In the genomic region with DNA sequence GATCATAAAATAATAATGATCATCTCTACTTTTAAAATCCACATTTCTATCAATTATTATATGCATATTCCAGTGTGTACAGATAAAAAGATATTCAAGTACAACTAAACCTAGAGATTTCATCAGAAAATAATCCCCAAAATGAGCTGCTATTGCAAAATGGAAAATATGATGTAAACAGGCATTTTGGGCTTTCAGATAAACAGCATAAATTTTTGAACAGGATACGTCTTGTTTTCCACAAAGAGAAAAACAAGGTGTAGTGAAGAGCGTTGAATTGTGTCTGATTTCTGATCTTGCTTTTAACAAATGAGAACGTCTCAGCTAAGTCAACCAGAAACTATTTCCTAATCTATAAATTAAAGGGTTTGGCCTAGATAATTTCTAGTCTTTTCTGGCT, we compare ENCODE assay signal across 16 cellular contexts.
"Had no signal": no experiment of that assay in that cellular context is flagged by ENCODE, and none has a peak within 500 bp of the region (broad histone marks: within the 10 kb centered on the region; RNA-seq: fewer than 3 reads in every experiment).

No MANE protein-coding gene starts in this region.

- H3K9me3 ChIP-seq: heart left ventricle, lower lobe of right lung, right atrium auricular region, right lobe of liver, suprapubic skin, thoracic aorta, tibial artery, upper lobe of right lung had no signal

- H3K27ac ChIP-seq: heart left ventricle, lower lobe of right lung, right atrium auricular region, right lobe of liver, suprapubic skin, thoracic aorta, tibial artery, upper lobe of right lung had no signal

- H3K4me3 ChIP-seq: heart left ventricle, lower lobe of right lung, right atrium auricular region, right lobe of liver, suprapubic skin, thoracic aorta, tibial artery, upper lobe of right lung had no signal

- H3K27me3 ChIP-seq: heart left ventricle, right atrium auricular region, right lobe of liver, suprapubic skin, tibial artery, upper lobe of right lung had no signal

- ATAC-seq: heart left ventricle; lower lobe of right lung; naive thymus-derived CD8-positive, alpha-beta T cell; stimulated activated effector memory CD8-positive, alpha-beta T cell treated with anti-CD3 and anti-CD28 coated beads, Interleukin-12 subunit alpha, Interleukin-12 subunit beta, amount 100 ng/mL, for 72 hours; upper lobe of right lung had no signal

- H3K36me3 ChIP-seq: heart left ventricle, lower lobe of right lung, right atrium auricular region, right lobe of liver, suprapubic skin, thoracic aorta, tibial artery, upper lobe of right lung had no signal

- H3K4me1 ChIP-seq: lower lobe of right lung, suprapubic skin, tibial artery, upper lobe of right lung had no signal

- DNase-seq: heart left ventricle; left cardiac atrium; lower lobe of right lung; naive thymus-derived CD8-positive, alpha-beta T cell; nucleus accumbens; right lobe of liver; stimulated activated CD4-positive, alpha-beta T cell treated with anti-CD3 and anti-CD28 coated beads, Interleukin-12 subunit alpha, Interleukin-12 subunit beta, amount 100 ng/mL, for 4 hours; stimulated activated CD4-positive, alpha-beta T cell treated with anti-CD3 and anti-CD28 coated beads, Interleukin-15, amount 100 ng/mL, for 24 hours; stimulated activated CD4-positive, alpha-beta T cell treated with anti-CD3 and anti-CD28 coated beads, Interleukin-4, amount 100 ng/mL, for 24 hours; stimulated activated naive CD4-positive, alpha-beta T cell; tibial artery; upper lobe of right lung had no signal
